Comparison of ENCODE assay signal across 21 cellular contexts in the genomic region with DNA sequence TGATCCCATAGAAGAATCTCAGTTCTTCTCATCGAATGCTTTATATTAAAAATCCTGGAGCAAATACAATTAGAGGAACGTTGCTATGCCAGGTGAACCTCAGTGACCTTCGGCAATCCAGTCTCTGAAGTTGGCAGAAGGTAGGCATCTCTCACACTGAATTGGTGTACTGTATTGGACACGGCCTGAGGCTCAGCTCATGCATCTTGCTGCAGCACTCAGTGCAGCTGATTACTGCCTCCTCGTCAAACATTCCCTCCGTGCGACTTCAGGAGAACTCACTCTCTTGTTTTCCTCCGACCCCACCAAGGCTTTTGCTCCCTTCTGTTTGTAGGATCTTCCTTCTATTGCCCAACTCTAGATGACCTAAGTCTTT.
DNase-seq lines count a peak whose midpoint lies in the region; ATAC-seq and TF ChIP-seq lines count a peak whose summit lies in the region.
"Had no signal": no experiment of that assay in that cellular context is flagged by ENCODE, and none has a peak within 500 bp of the region (broad histone marks: within the 10 kb centered on the region; RNA-seq: fewer than 3 reads in every experiment).

No MANE protein-coding gene starts in this region.

- in situ Hi-C loops in GM13976 (cut with MboI; ENCODE audit: low sequenced_read_pairs, unreplicated experiment) = no loop called here

- H3K27ac Mint-ChIP-seq in endothelial cell (ENCODE audit: unreplicated experiment) = peak overlapping the region; percentile 49
- H3K27ac Mint-ChIP-seq: CD4-positive, CD25-positive, alpha-beta regulatory T cell; CD8-positive, alpha-beta memory T cell; HFFc6 had no signal

- peaks cover 8 to 57% (median 49%) of the 10 kb centered on the region in 10 experiments for H3K4me1 ChIP-seq in BLaER1 treated with 17β-estradiol and CSF1 and Interleukin-3, amounts not matched to agents 10 nM and 100 nM

- no peak overlapping the region for H3K4me3 Mint-ChIP-seq in endothelial cell (ENCODE audit: unreplicated experiment)
- H3K4me3 Mint-ChIP-seq: CD4-positive, CD25-positive, alpha-beta regulatory T cell; CD8-positive, alpha-beta memory T cell; HFFc6 had no signal

- no peaks in the 10 kb centered on the region for H4K20me1 ChIP-seq in BLaER1 treated with 17β-estradiol and CSF1 and Interleukin-3, amounts not matched to agents 10 nM and 100 nM

- peak overlapping the region; percentile 0 to 62 (median 52); a peak in 18 of 22 replicates for H3K4me2 ChIP-seq in BLaER1 treated with 17β-estradiol and CSF1 and Interleukin-3, amounts not matched to agents 10 nM and 100 nM

- intact Hi-C loops in Right ventricle myocardium inferior (cut with DNase I) (no loop called here), cardiac septum (cut with DNase I) (no loop called here), left ventricle myocardium superior (cut with micrococcal nuclease) (no loop called here)

- H3K9me3 ChIP-seq in BLaER1 treated with 17β-estradiol and CSF1 and Interleukin-3, amounts not matched to agents 10 nM and 100 nM (replicated peaks in 1 of 11) = no peaks in the 10 kb centered on the region

- CTCF ChIA-PET in GM10248 (lab: Yijun Ruan, JAX) = interaction anchor here (2.3 kb wide), 1 partner anchor 29 kb away, joined by 10 read pairs; no protein-coding TSS in a partner anchor

- H3K4me1 Mint-ChIP-seq in endothelial cell (ENCODE audit: unreplicated experiment) = peaks cover 20% of the 10 kb centered on the region
- H3K4me1 Mint-ChIP-seq: CD4-positive, CD25-positive, alpha-beta regulatory T cell had no signal

- H3K27me3 Mint-ChIP-seq in endothelial cell (ENCODE audit: unreplicated experiment) = peaks cover 4% of the 10 kb centered on the region

- H3K27me3 ChIP-seq in BLaER1 treated with 17β-estradiol and CSF1 and Interleukin-3, amounts not matched to agents 10 nM and 100 nM = no peaks in the 10 kb centered on the region

- POLR2A ChIA-PET in GM10248 (lab: Yijun Ruan, JAX) = no interaction called here

- no peaks in the 10 kb centered on the region for H3K36me3 Mint-ChIP-seq in endothelial cell (ENCODE audit: low read depth, unreplicated experiment)
- H3K36me3 Mint-ChIP-seq: CD4-positive, CD25-positive, alpha-beta regulatory T cell had no signal

- H3K9ac ChIP-seq in BLaER1 treated with 17β-estradiol and CSF1 and Interleukin-3, amounts not matched to agents 10 nM and 100 nM = no peak overlapping the region

- no peaks in the 10 kb centered on the region for H3K9me3 Mint-ChIP-seq in endothelial cell (ENCODE audit: unreplicated experiment)
- H3K9me3 Mint-ChIP-seq: CD8-positive, alpha-beta memory T cell; HFFc6 had no signal

- H3K27ac ChIP-seq in BLaER1 treated with 17β-estradiol and CSF1 and Interleukin-3, amounts not matched to agents 10 nM and 100 nM = no peak overlapping the region

- no peak for DNase-seq in Right ventricle myocardium inferior (ENCODE audit: missing footprints)
- DNase-seq in cardiac septum (ENCODE audit: low spot score) = no peak
- DNase-seq in endothelial cell (ENCODE audit: low spot score) = no peak
- no peak for DNase-seq in left ventricle myocardium superior
- DNase-seq in GM13976 (ENCODE audit: low spot score) = no peak
- DNase-seq in GM10248 (ENCODE audit: extremely low spot score) = no peak
- DNase-seq: 8988T; C1 segment of cervical spinal cord; CD4-positive, CD25-positive, alpha-beta regulatory T cell; CD8-positive, alpha-beta memory T cell; COR-L47; DMS 273 treated with DMSO at 0.1 percent for 48 hours; DMS53; DND-41; EL; GOT3; HFFc6; IMR-90 had no signal

- TF ChIP-seq CTCF in endothelial cell (IDR thresholded peaks at IDR 0.05; ENCODE audit: unreplicated experiment) (no peak), GM13976 (IDR thresholded peaks at IDR 0.05; ENCODE audit: borderline replicate concordance, control extremely low read depth, extremely low read depth, insufficient read depth, missing control alignments) (no peak), GM10248 (IDR thresholded peaks at IDR 0.05; ENCODE audit: control extremely low read depth, extremely low read depth, low read depth, missing control alignments) (no peak)

- no peak overlapping the region for H3K4me3 ChIP-seq in BLaER1 treated with 17β-estradiol and CSF1 and Interleukin-3, amounts not matched to agents 10 nM and 100 nM

- no peaks in the 10 kb centered on the region for H3K36me3 ChIP-seq in BLaER1 treated with 17β-estradiol and CSF1 and Interleukin-3, amounts not matched to agents 10 nM and 100 nM

- ATAC-seq in Right ventricle myocardium inferior (peak; percentile 60), left ventricle myocardium superior (peak; percentile 78), GM21447 (IDR thresholded peaks at IDR 0.05; ENCODE audit: unreplicated experiment) (no peak)
- ATAC-seq: HCT116 had no signal
